20 cellular contexts compared by ENCODE assay signal in genomic region chr1:163119707-163120106, GRCh38. TPM values are rescaled to one million over a fixed set of nuclear protein-coding genes. Genes with fewer than 3 reads are reported as not detected.
"Had no signal": no experiment of that assay in that cellular context is flagged by ENCODE, and none has a peak within 500 bp of the region (broad histone marks: within the 10 kb centered on the region; RNA-seq: fewer than 3 reads in every experiment).

No MANE protein-coding gene starts in this region.

- ATAC-seq: natural killer cell; psoas muscle; right cardiac atrium; right lobe of liver; stimulated activated effector memory CD8-positive, alpha-beta T cell treated with anti-CD3 and anti-CD28 coated beads, Interleukin-12 subunit alpha, Interleukin-12 subunit beta, amount 100 ng/mL, for 72 hours; stimulated activated naive B cell treated with anti-CD40 and anti-IgM and Interleukin-4, amounts not matched to agents 10 μg/mL and 1 μg/mL and 100 μg/mL, for 72 hours had no signal

- DNase-seq: natural killer cell; occipital lobe; ovary; posterior cingulate gyrus; psoas muscle; right cardiac atrium; right lobe of liver; sigmoid colon; small intestine; stimulated activated CD4-positive, alpha-beta T cell treated with anti-CD3 and anti-CD28 coated beads, Interleukin-15, amount 100 ng/mL, for 24 hours; stimulated activated CD4-positive, alpha-beta T cell treated with anti-CD3 and anti-CD28 coated beads, Interleukin-2, amount 100 ng/mL, for 24 hours; stimulated activated CD4-positive, alpha-beta T cell treated with anti-CD3 and anti-CD28 coated beads, Interleukin-2, amount 100 ng/mL, for 48 hours; stimulated activated CD4-positive, alpha-beta T cell treated with anti-CD3 and anti-CD28 coated beads, Interleukin-4, amount 100 ng/mL, for 24 hours; stimulated activated naive B cell treated with anti-CD40 and anti-IgM and Interleukin-4, amounts not matched to agents 10 μg/mL and 1 μg/mL and 100 μg/mL, for 72 hours; stimulated activated naive CD4-positive, alpha-beta T cell treated with Interleukin-2 at 50 U/mL for 16 hours; stomach; thyroid gland; trophoblast cell; upper lobe of left lung had no signal

RNA-seq across cellular contexts. Expression of gene RGS4, which starts 50.5 kb away (rescaled TPM):
- total RNA-seq: natural killer cell had no signal
